Comparison of ENCODE assay signal across 8 cellular contexts in genomic region chr1:201505505-201505893, GRCh38. TPM values are rescaled to one million over a fixed set of nuclear protein-coding genes. Genes with fewer than 3 reads are reported as not detected.
A peak's percentile ranks its signal among the peaks of the same experiment; 100 is the strongest.
DNase-seq lines count a peak whose midpoint lies in the region; ATAC-seq, FAIRE-seq and TF ChIP-seq lines count a peak whose summit lies in the region.

No MANE protein-coding gene starts in this region.

- in situ Hi-C loops in GM23248 (cut with MboI) (no loop called here), SK-MEL-5 (cut with HindIII; ENCODE audit: low pct_unique_long_range_greater_than_20kb, low sequenced_read_pairs) (no loop called here)

- H3K9ac ChIP-seq in GM23248 = peak overlapping the region; percentile 93

- H3K9me2 ChIP-seq in GM23248 (ENCODE audit: insufficient read depth) = no peaks in the 10 kb centered on the region

- H3K9me3 ChIP-seq in A673 (ENCODE audit: low read depth, low read length, poor library complexity, severe bottlenecking) (no peaks in the 10 kb centered on the region), GM23248 (ENCODE audit: low read depth) (no peaks in the 10 kb centered on the region), esophagus muscularis mucosa (no peaks in the 10 kb centered on the region)

- no peak for TF ChIP-seq EP300 in esophagus muscularis mucosa (IDR thresholded peaks at IDR 0.05)

- WGBS in GM23248 (ENCODE audit: low coverage in 1 of 2, low lambda C conversion rate in 2 of 2, missing lambda C conversion rate in 2 of 2), 2 experiments = 9 to 10% methylated on average over 4 of the region's 4 CpGs
- 11% methylated on average over 4 of the region's 4 CpGs for WGBS in esophagus muscularis mucosa

- H3K27me3 ChIP-seq in A673 (replicated peaks; ENCODE audit: insufficient read depth, low read depth, low read length, poor library complexity) (no peaks in the 10 kb centered on the region), GM23248 (replicated peaks; ENCODE audit: insufficient read depth) (no peaks in the 10 kb centered on the region), esophagus muscularis mucosa (no peaks in the 10 kb centered on the region)

- H3K4me1 Mint-ChIP-seq in progenitor cell of endocrine pancreas (ENCODE audit: low read depth) = peaks cover 48% of the 10 kb centered on the region

- H3K4me3 ChIP-seq in A673 (ENCODE audit: low read depth, low read length, poor library complexity, severe bottlenecking) (peak overlapping the region; percentile 81), GM23248 (peak overlapping the region; percentile 96), esophagus muscularis mucosa (peak overlapping the region; percentile 74 to 88 (median 80))

- no peak for TF ChIP-seq CTCF in A673 (conservative IDR thresholded peaks at IDR 0.05; ENCODE audit: low read depth, low read length)
- no peak for TF ChIP-seq CTCF in esophagus muscularis mucosa (IDR thresholded peaks at IDR 0.05)
- no peak for TF ChIP-seq CTCF in progenitor cell of endocrine pancreas (IDR thresholded peaks at IDR 0.05; ENCODE audit: unreplicated experiment)

- peaks cover 71% of the 10 kb centered on the region for H3F3A ChIP-seq in GM23248 (ENCODE audit: insufficient read depth)

- no peak for ATAC-seq in HG03469 (IDR thresholded peaks at IDR 0.05; ENCODE audit: unreplicated experiment)

- CTCF ChIA-PET in A673 (lab: Charles Lee) = interaction anchor here (0.7 kb wide), 1 partner anchor 58 kb away, joined by 3 read pairs; no protein-coding TSS in a partner anchor

- peaks cover 69% of the 10 kb centered on the region for H3K79me2 ChIP-seq in GM23248 (ENCODE audit: insufficient read depth)

- no peak overlapping the region for H3K4me3 Mint-ChIP-seq in progenitor cell of endocrine pancreas (ENCODE audit: low read depth)

- H3K9me3 Mint-ChIP-seq in progenitor cell of endocrine pancreas (ENCODE audit: low read depth) = no peaks in the 10 kb centered on the region

- TF ChIP-seq POLR2A in esophagus muscularis mucosa (IDR thresholded peaks at IDR 0.05; ENCODE audit: low read depth) = no peak

- DNase-seq in A673 (ENCODE audit: low spot score) (peak; percentile 91), GM23248 (peak; percentile 80), SK-MEL-5 (ENCODE audit: low read depth, low spot score) (peak; percentile 58), esophagus muscularis mucosa (ENCODE audit: extremely low spot score) (no peak), progenitor cell of endocrine pancreas (ENCODE audit: low spot score, unreplicated experiment) (no peak), GM19239 (ENCODE audit: insufficient read length, low spot score) (no peak), DMS 273 treated with DMSO at 0.1 percent for 48 hours (lab: John Stamatoyannopoulos, UW) (no peak)

- H3K36me3 ChIP-seq in A673 (ENCODE audit: insufficient read depth, low read length, poor library complexity, severe bottlenecking) (peaks cover 4% of the 10 kb centered on the region), GM23248 (ENCODE audit: low read depth) (no peaks in the 10 kb centered on the region), esophagus muscularis mucosa (peaks cover 0 to 4% (median 1%) of the 10 kb centered on the region in 4 donors)

- peak overlapping the region; percentile 99 for H3K27ac Mint-ChIP-seq in progenitor cell of endocrine pancreas

- H3K4me1 ChIP-seq in A673 (ENCODE audit: insufficient read depth, low read length, poor library complexity, severe bottlenecking) (peaks cover 59% of the 10 kb centered on the region), GM23248 (ENCODE audit: insufficient read depth) (peaks cover 59% of the 10 kb centered on the region), esophagus muscularis mucosa (peaks cover 58 to 87% (median 85%) of the 10 kb centered on the region in 4 donors)

- FAIRE-seq in GM19239 (lab: Jason Lieb, UNC) = no peak

- intact Hi-C loops in A673 (cut with micrococcal nuclease; ENCODE audit: unreplicated experiment) = no loop called here
- intact Hi-C loops in esophagus muscularis mucosa (cut with DNase I) = no loop called here

- no peaks in the 10 kb centered on the region for H4K20me1 ChIP-seq in GM23248 (ENCODE audit: insufficient read depth)

- peak overlapping the region; percentile 100 for H3K4me2 ChIP-seq in GM23248 (ENCODE audit: unreplicated experiment)

- H2AFZ ChIP-seq in GM23248 = no peak overlapping the region

- POLR2A ChIA-PET in A673 (lab: Charles Lee; ENCODE audit: low non-redundant PET) = interaction anchor here (0.7 kb wide), 1 partner anchor 20 kb away, joined by 3 read pairs; no protein-coding TSS in a partner anchor

- H3K27me3 Mint-ChIP-seq in progenitor cell of endocrine pancreas = peaks cover 3% of the 10 kb centered on the region

- no TSS peak for BruUV-seq in A673 (replicated peaks; lab: Mats Ljungman, UMichigan)

- H3K27ac ChIP-seq in A673 (ENCODE audit: low read depth, low read length, poor library complexity, severe bottlenecking) (peak overlapping the region; percentile 94), GM23248 (peak overlapping the region; percentile 97), esophagus muscularis mucosa (replicated peaks in 1 of 4) (peak overlapping the region; percentile 93 to 99 (median 97))

- no peaks in the 10 kb centered on the region for H3K36me3 Mint-ChIP-seq in progenitor cell of endocrine pancreas (ENCODE audit: insufficient read depth)

RNA-seq across cellular contexts. Expression of gene CSRP1, which starts 1.4 kb away (rescaled TPM):
- total RNA-seq in A673 (2021) (402 and 517 TPM in 2 replicates), esophagus muscularis mucosa (1,000 to 10,000 TPM; 3,645 to 7,984 (median 5,321) TPM), progenitor cell of endocrine pancreas (19.4 and 23.2 TPM in 2 replicates)
- 1,160 and 1,256 TPM in 2 replicates for total RNA-seq in GM23248 (2014; rRNA removed; shearing (Covaris generic))
- polyA plus RNA-seq in GM23248 (2016; fragmentation: Nextera tagmentation; extraction: Ambion mirVana) = 510 and 529 TPM in 2 replicates
- total RNA-seq in SK-MEL-5 (2014; rRNA removed; shearing (Covaris generic)) = 56.4 and 67.0 TPM in 2 replicates
- polyA plus RNA-seq in SK-MEL-5 (2015; cell fraction: cytosol; rRNA removed) = 92.8 and 99.8 TPM in 2 replicates
- 42.4 and 43.1 TPM in 2 replicates for polyA plus RNA-seq in SK-MEL-5 (2015; cell fraction: nucleus; rRNA removed)

RNA-seq across cellular contexts. Expression of gene NAV1, which starts 33.4 kb away (rescaled TPM):
- 48.2 and 51.2 TPM in 2 replicates for total RNA-seq in A673 (2021)
- total RNA-seq in GM23248 (2014; rRNA removed; shearing (Covaris generic)) = 79.0 and 81.8 TPM in 2 replicates
- 74.7 and 75.6 TPM in 2 replicates for polyA plus RNA-seq in GM23248 (2016; fragmentation: Nextera tagmentation; extraction: Ambion mirVana)
- 13.7 and 15.3 TPM in 2 replicates for total RNA-seq in SK-MEL-5 (2014; rRNA removed; shearing (Covaris generic))
- 12.5 and 20.5 TPM in 2 replicates for polyA plus RNA-seq in SK-MEL-5 (2015; cell fraction: cytosol; rRNA removed)
- polyA plus RNA-seq in SK-MEL-5 (2015; cell fraction: nucleus; rRNA removed) = 13.0 and 34.3 TPM in 2 replicates
- 10 to 100 TPM; 12.9 to 35.5 (median 21.9) TPM for total RNA-seq in esophagus muscularis mucosa
- 53.4 and 55.2 TPM in 2 replicates for total RNA-seq in progenitor cell of endocrine pancreas

RNA-seq across cellular contexts. Expression of gene PHLDA3, which starts 36.5 kb away (rescaled TPM):
- 23.9 and 24.1 TPM in 2 replicates for total RNA-seq in A673 (2021)
- 148 and 162 TPM in 2 replicates for total RNA-seq in GM23248 (2014; rRNA removed; shearing (Covaris generic))
- 112 and 117 TPM in 2 replicates for polyA plus RNA-seq in GM23248 (2016; fragmentation: Nextera tagmentation; extraction: Ambion mirVana)
- 36.1 and 36.9 TPM in 2 replicates for total RNA-seq in SK-MEL-5 (2014; rRNA removed; shearing (Covaris generic))
- polyA plus RNA-seq in SK-MEL-5 (2015; cell fraction: cytosol; rRNA removed) = 77.3 and 104 TPM in 2 replicates
- polyA plus RNA-seq in SK-MEL-5 (2015; cell fraction: nucleus; rRNA removed) = 17.8 and 20.2 TPM in 2 replicates
- total RNA-seq in esophagus muscularis mucosa = 100 to 1,000 TPM in 2 of 4 donors, 10 to 100 TPM in 2; 63.5 to 158 (median 106) TPM
- 21.2 and 31.3 TPM in 2 replicates for total RNA-seq in progenitor cell of endocrine pancreas

Comparison
In these comparisons a context has a peak if more than half of its experiments do, and no peak if none do; other contexts are left out.
1. DNase-seq: peak in A673 (single experiment), GM23248 (single experiment) and SK-MEL-5 (single experiment); none in esophagus muscularis mucosa (single experiment), progenitor cell of endocrine pancreas (single experiment), GM19239 (single experiment) and DMS 273 treated with DMSO at 0.1 percent for 48 hours (single experiment).
2. Peak in every context shown above with its lines, with median percentiles within 50 percentile points of each other: H3K27ac ChIP-seq and H3K4me3 ChIP-seq.